23 cellular contexts compared by ENCODE assay signal in genomic region chr10:103480521-103480920, GRCh38. TPM values are rescaled to one million over a fixed set of nuclear protein-coding genes. Genes with fewer than 3 reads are reported as not detected.
DNase-seq lines count a peak whose midpoint lies in the region; ATAC-seq and TF ChIP-seq lines count a peak whose summit lies in the region.
"Had no signal": no experiment of that assay in that cellular context is flagged by ENCODE, and none has a peak within 500 bp of the region (broad histone marks: within the 10 kb centered on the region; RNA-seq: fewer than 3 reads in every experiment).

No MANE protein-coding gene starts in this region.

- H3K27me3 Mint-ChIP-seq in activated CD8-positive, alpha-beta T cell treated with anti-CD3 and anti-CD28 coated beads, Interleukin-2, amount 10 ng/mL, durations not matched to agents 7 days and 5 days (ENCODE audit: low read depth): no peaks in the 10 kb centered on the region
- H3K27me3 Mint-ChIP-seq in activated CD8-positive, alpha-beta T cell treated with anti-CD3 and anti-CD28 coated beads for 36 hours: no peaks in the 10 kb centered on the region
- no peaks in the 10 kb centered on the region for H3K27me3 Mint-ChIP-seq in stimulated activated memory B cell treated with anti-CD40 and anti-IgM and Interleukin-4, amounts not matched to agents 10 μg/mL and 1 μg/mL and 100 μg/mL, for 72 hours
- peaks cover 9% of the 10 kb centered on the region for H3K27me3 Mint-ChIP-seq in GM23338 (ENCODE audit: insufficient read depth, low read depth, poor library complexity)

- H3K9me3 Mint-ChIP-seq in activated CD8-positive, alpha-beta T cell treated with anti-CD3 and anti-CD28 coated beads, Interleukin-2, amount 10 ng/mL, durations not matched to agents 7 days and 5 days (ENCODE audit: insufficient read depth): no peaks in the 10 kb centered on the region
- H3K9me3 Mint-ChIP-seq in activated CD8-positive, alpha-beta T cell treated with anti-CD3 and anti-CD28 coated beads for 36 hours: no peaks in the 10 kb centered on the region
- no peaks in the 10 kb centered on the region for H3K9me3 Mint-ChIP-seq in stimulated activated memory B cell treated with anti-CD40 and anti-IgM and Interleukin-4, amounts not matched to agents 10 μg/mL and 1 μg/mL and 100 μg/mL, for 72 hours
- H3K9me3 Mint-ChIP-seq in GM23338: no peaks in the 10 kb centered on the region
- H3K9me3 Mint-ChIP-seq: activated naive CD4-positive, alpha-beta T cell treated with anti-CD3 and anti-CD28 coated beads, Interleukin-2, amount 50 U/mL, for 72 hours; H9 had no signal

- POLR2A ChIA-PET in activated CD8-positive, alpha-beta T cell treated with anti-CD3 and anti-CD28 coated beads, Interleukin-2, amount 10 ng/mL, durations not matched to agents 7 days and 5 days (lab: Charles Lee): interaction anchor here (2.0 kb wide), 1 partner anchor 28 kb away, joined by 8 read pairs; the partner anchor contains the start of gene CALHM2
- POLR2A ChIA-PET in activated CD8-positive, alpha-beta T cell treated with anti-CD3 and anti-CD28 coated beads for 36 hours (lab: Charles Lee): interaction anchor here (0.5 to 1.2 kb wide), 2 partner anchors 10 to 30 kb away, joined by 3 to 5 read pairs; no protein-coding TSS in a partner anchor

- H3F3A ChIP-seq in GM23338 (replicated peaks; ENCODE audit: low read depth): no peaks in the 10 kb centered on the region

- no peaks in the 10 kb centered on the region for H3K36me3 Mint-ChIP-seq in activated CD8-positive, alpha-beta T cell treated with anti-CD3 and anti-CD28 coated beads, Interleukin-2, amount 10 ng/mL, durations not matched to agents 7 days and 5 days (ENCODE audit: low read depth)
- no peaks in the 10 kb centered on the region for H3K36me3 Mint-ChIP-seq in activated CD8-positive, alpha-beta T cell treated with anti-CD3 and anti-CD28 coated beads for 36 hours (ENCODE audit: low read depth)
- H3K36me3 Mint-ChIP-seq in stimulated activated memory B cell treated with anti-CD40 and anti-IgM and Interleukin-4, amounts not matched to agents 10 μg/mL and 1 μg/mL and 100 μg/mL, for 72 hours: no peaks in the 10 kb centered on the region
- H3K36me3 Mint-ChIP-seq in GM23338 (ENCODE audit: low read depth): no peaks in the 10 kb centered on the region
- H3K36me3 Mint-ChIP-seq: activated naive CD4-positive, alpha-beta T cell treated with anti-CD3 and anti-CD28 coated beads, Interleukin-2, amount 50 U/mL, for 72 hours had no signal

- H3K36me3 ChIP-seq in MG63: no peaks in the 10 kb centered on the region
- H3K36me3 ChIP-seq in GM23338 (ENCODE audit: insufficient read depth): no peaks in the 10 kb centered on the region
- H3K36me3 ChIP-seq: esophagus muscularis mucosa, tibial artery had no signal

- peak overlapping the region; percentile 15 for H3K27ac Mint-ChIP-seq in activated CD8-positive, alpha-beta T cell treated with anti-CD3 and anti-CD28 coated beads, Interleukin-2, amount 10 ng/mL, durations not matched to agents 7 days and 5 days
- no peak overlapping the region for H3K27ac Mint-ChIP-seq in activated CD8-positive, alpha-beta T cell treated with anti-CD3 and anti-CD28 coated beads for 36 hours
- peak overlapping the region; percentile 72 for H3K27ac Mint-ChIP-seq in stimulated activated memory B cell treated with anti-CD40 and anti-IgM and Interleukin-4, amounts not matched to agents 10 μg/mL and 1 μg/mL and 100 μg/mL, for 72 hours
- no peak overlapping the region for H3K27ac Mint-ChIP-seq in GM23338

- no peaks in the 10 kb centered on the region for H4K20me1 ChIP-seq in GM23338 (replicated peaks; ENCODE audit: insufficient read depth)

- DNase-seq in activated CD8-positive, alpha-beta T cell treated with anti-CD3 and anti-CD28 coated beads, Interleukin-2, amount 10 ng/mL, durations not matched to agents 7 days and 5 days: no peak
- no peak for DNase-seq in activated CD8-positive, alpha-beta T cell treated with anti-CD3 and anti-CD28 coated beads for 36 hours
- DNase-seq in MG63: peak; percentile 52
- peak; percentile 62 for DNase-seq in fibroblast of mammary gland (ENCODE audit: low read depth)
- no peak for DNase-seq in GM23338 (ENCODE audit: low spot score)
- no peak for DNase-seq in DMS114 treated with DMSO at 0.1 percent for 48 hours (lab: John Stamatoyannopoulos, UW; ENCODE audit: unreplicated experiment)
- no peak for DNase-seq in NCI-H1048 (lab: John Stamatoyannopoulos, UW)
- DNase-seq: activated CD4-positive, alpha-beta T cell treated with anti-CD3 and anti-CD28 coated beads for 48 hours; H9; hippocampal formation; kidney glomerular epithelial cell; NCI-H1694; NCI-H446; nucleus accumbens; tibial artery had no signal

- no peak overlapping the region for H2AFZ ChIP-seq in GM23338

- H3K4me2 ChIP-seq in GM23338: no peak overlapping the region
- H3K4me2 ChIP-seq: smooth muscle cell had no signal

- H3K9me3 ChIP-seq in MG63: no peaks in the 10 kb centered on the region
- H3K9me3 ChIP-seq: esophagus muscularis mucosa, tibial artery had no signal

- no peak overlapping the region for H3K4me3 Mint-ChIP-seq in activated CD8-positive, alpha-beta T cell treated with anti-CD3 and anti-CD28 coated beads, Interleukin-2, amount 10 ng/mL, durations not matched to agents 7 days and 5 days
- H3K4me3 Mint-ChIP-seq in activated CD8-positive, alpha-beta T cell treated with anti-CD3 and anti-CD28 coated beads for 36 hours: no peak overlapping the region
- H3K4me3 Mint-ChIP-seq in stimulated activated memory B cell treated with anti-CD40 and anti-IgM and Interleukin-4, amounts not matched to agents 10 μg/mL and 1 μg/mL and 100 μg/mL, for 72 hours: no peak overlapping the region
- H3K4me3 Mint-ChIP-seq in GM23338: no peak overlapping the region
- H3K4me3 Mint-ChIP-seq: H9 had no signal

- H3K9me2 ChIP-seq in GM23338 (ENCODE audit: insufficient read depth): no peaks in the 10 kb centered on the region

- TF ChIP-seq CTCF in activated CD8-positive, alpha-beta T cell treated with anti-CD3 and anti-CD28 coated beads for 36 hours (IDR thresholded peaks at IDR 0.05): no peak
- TF ChIP-seq CTCF in fibroblast of mammary gland (conservative IDR thresholded peaks at IDR 0.05; ENCODE audit: control insufficient read depth, insufficient read depth, low read depth, low read length): no peak
- TF ChIP-seq CTCF in GM23338 (conservative IDR thresholded peaks at IDR 0.05; ENCODE audit: low read depth in 2 of 2): no peak

- H3K4me1 Mint-ChIP-seq in activated CD8-positive, alpha-beta T cell treated with anti-CD3 and anti-CD28 coated beads, Interleukin-2, amount 10 ng/mL, durations not matched to agents 7 days and 5 days (ENCODE audit: low read depth): peaks cover 46% of the 10 kb centered on the region
- H3K4me1 Mint-ChIP-seq in activated CD8-positive, alpha-beta T cell treated with anti-CD3 and anti-CD28 coated beads for 36 hours (ENCODE audit: low read depth): peaks cover 4% of the 10 kb centered on the region
- H3K4me1 Mint-ChIP-seq in stimulated activated memory B cell treated with anti-CD40 and anti-IgM and Interleukin-4, amounts not matched to agents 10 μg/mL and 1 μg/mL and 100 μg/mL, for 72 hours: peaks cover 13% of the 10 kb centered on the region
- H3K4me1 Mint-ChIP-seq in GM23338: peaks cover 15% of the 10 kb centered on the region

- intact Hi-C loops in activated CD8-positive, alpha-beta T cell treated with anti-CD3 and anti-CD28 coated beads for 36 hours (cut with micrococcal nuclease): no loop called here

- no peak for ATAC-seq in activated CD8-positive, alpha-beta T cell treated with anti-CD3 and anti-CD28 coated beads, Interleukin-2, amount 10 ng/mL, durations not matched to agents 7 days and 5 days
- ATAC-seq in activated CD8-positive, alpha-beta T cell treated with anti-CD3 and anti-CD28 coated beads for 36 hours: no peak
- no peak for ATAC-seq in stimulated activated memory B cell treated with anti-CD40 and anti-IgM and Interleukin-4, amounts not matched to agents 10 μg/mL and 1 μg/mL and 100 μg/mL, for 72 hours
- ATAC-seq in GM23338: no peak
- ATAC-seq: activated naive CD4-positive, alpha-beta T cell treated with anti-CD3 and anti-CD28 coated beads, Interleukin-2, amount 50 U/mL, for 72 hours; GM12878 had no signal

- CTCF ChIA-PET in activated CD8-positive, alpha-beta T cell treated with anti-CD3 and anti-CD28 coated beads, Interleukin-2, amount 10 ng/mL, durations not matched to agents 7 days and 5 days (lab: Charles Lee): interaction anchor here (0.8 to 2.3 kb wide), 12 partner anchors 8 to 146 kb away, joined by 3 to 34 read pairs (median 3); partner anchors contain the start of genes CALHM1 and CALHM2
- CTCF ChIA-PET in activated CD8-positive, alpha-beta T cell treated with anti-CD3 and anti-CD28 coated beads for 36 hours (lab: Charles Lee): interaction anchor here (0.8 to 2.5 kb wide), 6 partner anchors 8 to 64 kb away, joined by 3 to 18 read pairs (median 6); partner anchors contain the start of gene CALHM2

- H3K27me3 ChIP-seq in MG63 (no peaks in the 10 kb centered on the region), GM23338 (ENCODE audit: insufficient read depth) (no peaks in the 10 kb centered on the region)

- H3K4me3 ChIP-seq in MG63: no peak overlapping the region
- no peak overlapping the region for H3K4me3 ChIP-seq in fibroblast of mammary gland (ENCODE audit: control insufficient read depth, low read depth, low read length)
- no peak overlapping the region for H3K4me3 ChIP-seq in GM23338
- H3K4me3 ChIP-seq: esophagus muscularis mucosa, GM12878, smooth muscle cell, tibial artery had no signal

- no peaks in the 10 kb centered on the region for H3K79me2 ChIP-seq in GM23338 (replicated peaks; ENCODE audit: insufficient read depth)

- H3K4me1 ChIP-seq in GM23338 (ENCODE audit: insufficient read depth): no peaks in the 10 kb centered on the region

- no peak overlapping the region for H3K27ac ChIP-seq in GM23338 (ENCODE audit: low read depth)
- H3K27ac ChIP-seq: esophagus muscularis mucosa, tibial artery had no signal

RNA-seq across cellular contexts. Expression of gene CALHM3, which starts 1.5 kb away (rescaled TPM):
- under 1 TPM; 0.45 to 0.63 TPM for total RNA-seq in activated CD8-positive, alpha-beta T cell treated with anti-CD3 and anti-CD28 coated beads, Interleukin-2, amount 10 ng/mL, durations not matched to agents 7 days and 5 days
- total RNA-seq in activated CD8-positive, alpha-beta T cell treated with anti-CD3 and anti-CD28 coated beads for 36 hours: not detected
- total RNA-seq in MG63 (2014; rRNA removed; shearing (Covaris generic); ENCODE audit: low replicate concordance): not detected in 2 replicates
- 0.14 TPM in 1 of 2 replicates, not detected in the other for total RNA-seq in GM23338 (2014; rRNA removed; shearing (Covaris generic))
- 0.19 TPM in 1 of 2 replicates, not detected in the other for polyA plus RNA-seq in GM23338 (2016; fragmentation: Nextera tagmentation; extraction: Ambion mirVana)
- total RNA-seq: activated naive CD4-positive, alpha-beta T cell treated with anti-CD3 and anti-CD28 coated beads, Interleukin-2, amount 50 U/mL, for 72 hours; bronchial epithelial cell; esophagus muscularis mucosa; H9; mononuclear cell; smooth muscle cell had no signal
- polyA plus RNA-seq: smooth muscle cell had no signal

RNA-seq across cellular contexts. Expression of gene NEURL1, which starts 13.0 kb away (rescaled TPM):
- total RNA-seq in activated CD8-positive, alpha-beta T cell treated with anti-CD3 and anti-CD28 coated beads, Interleukin-2, amount 10 ng/mL, durations not matched to agents 7 days and 5 days: 1 to 10 TPM; 1.1 TPM
- 1 to 10 TPM; 1.7 to 1.9 TPM for total RNA-seq in activated CD8-positive, alpha-beta T cell treated with anti-CD3 and anti-CD28 coated beads for 36 hours
- not detected in 2 replicates for total RNA-seq in MG63 (2014; rRNA removed; shearing (Covaris generic); ENCODE audit: low replicate concordance)
- total RNA-seq in GM23338 (2014; rRNA removed; shearing (Covaris generic)): 1.1 and 3.8 TPM in 2 replicates
- 0.71 and 0.82 TPM in 2 replicates for polyA plus RNA-seq in GM23338 (2016; fragmentation: Nextera tagmentation; extraction: Ambion mirVana)
- total RNA-seq: Daoy had no signal

RNA-seq across cellular contexts. Expression of gene CALHM1, which starts 21.8 kb away (rescaled TPM):
- 1 to 10 TPM; 1.8 TPM for total RNA-seq in activated CD8-positive, alpha-beta T cell treated with anti-CD3 and anti-CD28 coated beads, Interleukin-2, amount 10 ng/mL, durations not matched to agents 7 days and 5 days
- total RNA-seq in activated CD8-positive, alpha-beta T cell treated with anti-CD3 and anti-CD28 coated beads for 36 hours: not detected
- total RNA-seq in MG63 (2014; rRNA removed; shearing (Covaris generic); ENCODE audit: low replicate concordance): not detected in 2 replicates
- 0.93 TPM in 1 of 2 replicates, not detected in the other for total RNA-seq in GM23338 (2014; rRNA removed; shearing (Covaris generic))
- 0.11 and 0.16 TPM in 2 replicates for polyA plus RNA-seq in GM23338 (2016; fragmentation: Nextera tagmentation; extraction: Ambion mirVana)
- total RNA-seq: activated naive CD4-positive, alpha-beta T cell treated with anti-CD3 and anti-CD28 coated beads, Interleukin-2, amount 50 U/mL, for 72 hours; bronchial epithelial cell; Daoy; esophagus muscularis mucosa; mononuclear cell; smooth muscle cell had no signal

RNA-seq across cellular contexts. Expression of gene CALHM2, which starts 28.4 kb away (rescaled TPM):
- total RNA-seq in activated CD8-positive, alpha-beta T cell treated with anti-CD3 and anti-CD28 coated beads, Interleukin-2, amount 10 ng/mL, durations not matched to agents 7 days and 5 days: 100 to 1,000 TPM; 131 to 135 TPM
- total RNA-seq in activated CD8-positive, alpha-beta T cell treated with anti-CD3 and anti-CD28 coated beads for 36 hours: 1 to 10 TPM; 7.6 to 9.5 TPM
- not detected in 2 replicates for total RNA-seq in MG63 (2014; rRNA removed; shearing (Covaris generic); ENCODE audit: low replicate concordance)
- 2.1 and 2.7 TPM in 2 replicates for total RNA-seq in GM23338 (2014; rRNA removed; shearing (Covaris generic))
- polyA plus RNA-seq in GM23338 (2016; fragmentation: Nextera tagmentation; extraction: Ambion mirVana): 2.1 and 2.2 TPM in 2 replicates
- total RNA-seq: H9 had no signal

Comparison
In these comparisons a context has a peak if more than half of its experiments do, and no peak if none do; other contexts are left out.
1. H3K27ac Mint-ChIP-seq: peak in activated CD8-positive, alpha-beta T cell treated with anti-CD3 and anti-CD28 coated beads, Interleukin-2, amount 10 ng/mL, durations not matched to agents 7 days and 5 days (single experiment) and stimulated activated memory B cell treated with anti-CD40 and anti-IgM and Interleukin-4, amounts not matched to agents 10 μg/mL and 1 μg/mL and 100 μg/mL, for 72 hours (single experiment); none in activated CD8-positive, alpha-beta T cell treated with anti-CD3 and anti-CD28 coated beads for 36 hours (single experiment) and GM23338 (single experiment).
2. DNase-seq: peak in MG63 (single experiment) and fibroblast of mammary gland (single experiment); none in activated CD8-positive, alpha-beta T cell treated with anti-CD3 and anti-CD28 coated beads, Interleukin-2, amount 10 ng/mL, durations not matched to agents 7 days and 5 days (single experiment), activated CD8-positive, alpha-beta T cell treated with anti-CD3 and anti-CD28 coated beads for 36 hours (single experiment), GM23338 (single experiment), DMS114 treated with DMSO at 0.1 percent for 48 hours (single experiment) and NCI-H1048 (single experiment).